Comparison of ENCODE assay signal across 13 cellular contexts in the genomic region with DNA sequence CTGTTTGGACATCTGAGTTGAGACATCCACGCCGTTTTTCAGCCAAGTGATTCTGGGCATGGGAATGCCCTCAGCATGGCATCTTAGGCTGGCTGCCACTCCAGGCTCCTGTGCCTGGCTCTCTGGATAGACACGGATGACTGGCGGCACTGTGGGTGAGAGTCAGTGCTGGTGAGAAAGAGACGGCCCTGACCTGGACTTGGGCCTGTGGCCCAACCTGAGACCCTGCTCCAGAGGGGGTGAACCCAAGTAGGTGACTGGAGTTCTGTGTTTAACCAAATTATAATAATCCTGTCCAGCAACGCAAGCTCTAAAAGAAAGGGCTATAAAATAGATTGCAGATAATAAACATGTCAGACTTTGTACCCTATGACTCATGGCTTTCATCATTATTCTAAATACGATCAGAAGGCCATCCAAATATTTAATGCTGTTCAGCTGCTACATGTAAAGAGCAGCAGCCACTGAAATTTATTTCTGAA.
DNase-seq lines count a peak whose midpoint lies in the region; ATAC-seq and TF ChIP-seq lines count a peak whose summit lies in the region.
"Had no signal": no experiment of that assay in that cellular context is flagged by ENCODE, and none has a peak within 500 bp of the region (broad histone marks: within the 10 kb centered on the region; RNA-seq: fewer than 3 reads in every experiment).

No MANE protein-coding gene starts in this region.

- BruUV-seq in A673 (replicated peaks; lab: Mats Ljungman, UMichigan) (no TSS peak), MCF 10A (replicated peaks; lab: Mats Ljungman, UMichigan) (no TSS peak)

- TF ChIP-seq CTCF in A673 (conservative IDR thresholded peaks at IDR 0.05; ENCODE audit: low read depth, low read length): no peak
- TF ChIP-seq CTCF in MCF 10A (IDR thresholded peaks at IDR 0.05; ENCODE audit: unreplicated experiment): no peak
- TF ChIP-seq CTCF in right lobe of liver (IDR thresholded peaks at IDR 0.05): no peak

- intact Hi-C loops in A673 (cut with micrococcal nuclease; ENCODE audit: unreplicated experiment) (no loop called here), MCF 10A (cut with micrococcal nuclease) (loop anchor here (2.0 kb wide), 1 partner anchor 19 kb away; no protein-coding TSS in a partner anchor), right lobe of liver (cut with DNase I) (no loop called here)

- H3K27me3 Mint-ChIP-seq in MCF 10A (ENCODE audit: insufficient read depth, unreplicated experiment): no peaks in the 10 kb centered on the region

- DNase-seq in A673 (ENCODE audit: low spot score) (peak; percentile 18), HuH-7 (ENCODE audit: low spot score) (peak; percentile 65), MCF 10A (ENCODE audit: unreplicated experiment) (peak; percentile 56), right lobe of liver (peak in 2 of 3 donors; percentile 63 to 69), NCI-H82 treated with DMSO at 0.1 percent for 48 hours (lab: John Stamatoyannopoulos, UW; ENCODE audit: unreplicated experiment) (no peak), HK-2 (ENCODE audit: unreplicated experiment) (no peak)
- DNase-seq: activated naive CD4-positive, alpha-beta T cell treated with Interleukin-2 at 50 U/mL for 16 hours; H9; NCI-H524 had no signal

- peak overlapping the region; percentile 69 for H3K27ac Mint-ChIP-seq in MCF 10A (ENCODE audit: low read depth, unreplicated experiment)
- H3K27ac Mint-ChIP-seq: H9 had no signal

- POLR2A ChIA-PET in A673 (lab: Charles Lee; ENCODE audit: low non-redundant PET) (no interaction called here), MCF 10A (lab: Yijun Ruan, JAX) (interaction anchor here (0.6 to 9.5 kb wide), 18 partner anchors 8 to 263 kb away, joined by 3 to 96 read pairs (median 4); no protein-coding TSS in a partner anchor)

- ATAC-seq in right lobe of liver (peak; percentile 67 to 91 (median 82)), GM19328 (IDR thresholded peaks at IDR 0.05; ENCODE audit: unreplicated experiment) (no peak), HG02610 (IDR thresholded peaks at IDR 0.05; ENCODE audit: unreplicated experiment) (no peak)

- H3K4me3 Mint-ChIP-seq in MCF 10A (ENCODE audit: unreplicated experiment): peak overlapping the region; percentile 23
- H3K4me3 Mint-ChIP-seq: H9 had no signal

- H3K4me1 ChIP-seq in A673 (ENCODE audit: insufficient read depth, low read length, poor library complexity, severe bottlenecking): no peaks in the 10 kb centered on the region
- peaks cover 0 to 6% (median 3%) of the 10 kb centered on the region in 4 donors for H3K4me1 ChIP-seq in right lobe of liver

- H3K36me3 ChIP-seq in A673 (ENCODE audit: insufficient read depth, low read length, poor library complexity, severe bottlenecking) (no peaks in the 10 kb centered on the region), right lobe of liver (no peaks in the 10 kb centered on the region)
- H3K36me3 ChIP-seq: cardiac muscle cell, vagina had no signal

- WGBS in right lobe of liver (ENCODE audit: insufficient coverage, low coverage, low lambda C conversion rate, missing lambda C conversion rate): 32% methylated on average over 7 of the region's 7 CpGs

- peaks cover 4% of the 10 kb centered on the region for H3K36me3 Mint-ChIP-seq in MCF 10A (ENCODE audit: insufficient read depth, unreplicated experiment)

- H3K4me3 ChIP-seq in A673 (ENCODE audit: low read depth, low read length, poor library complexity, severe bottlenecking): no peak overlapping the region
- H3K4me3 ChIP-seq in right lobe of liver: no peak overlapping the region
- H3K4me3 ChIP-seq: cardiac muscle cell, vagina had no signal

- no peak for TF ChIP-seq POLR2A in right lobe of liver (IDR thresholded peaks at IDR 0.05)

- H3K9me3 ChIP-seq in A673 (ENCODE audit: low read depth, low read length, poor library complexity, severe bottlenecking): no peaks in the 10 kb centered on the region
- H3K9me3 ChIP-seq in right lobe of liver: no peaks in the 10 kb centered on the region
- H3K9me3 ChIP-seq: vagina had no signal

- H3K27ac ChIP-seq in A673 (ENCODE audit: low read depth, low read length, poor library complexity, severe bottlenecking): no peak overlapping the region
- H3K27ac ChIP-seq in right lobe of liver: no peak overlapping the region
- H3K27ac ChIP-seq: cardiac muscle cell had no signal

- H3K27me3 ChIP-seq in A673 (replicated peaks; ENCODE audit: insufficient read depth, low read depth, low read length, poor library complexity) (no peaks in the 10 kb centered on the region), right lobe of liver (no peaks in the 10 kb centered on the region)
- H3K27me3 ChIP-seq: cardiac muscle cell, vagina had no signal

- CTCF ChIA-PET in A673 (lab: Charles Lee): no interaction called here
- CTCF ChIA-PET in MCF 10A (lab: Yijun Ruan, JAX): interaction anchor here (0.6 to 2.4 kb wide), 9 partner anchors 16 to 199 kb away, joined by 3 to 16 read pairs (median 3); no protein-coding TSS in a partner anchor

- no peaks in the 10 kb centered on the region for H3K9me3 Mint-ChIP-seq in MCF 10A (ENCODE audit: unreplicated experiment)
- H3K9me3 Mint-ChIP-seq: H9 had no signal

- H3K4me1 Mint-ChIP-seq in MCF 10A (ENCODE audit: insufficient read depth, unreplicated experiment): peaks cover 52% of the 10 kb centered on the region

Comparison
In these comparisons a context has a peak if more than half of its experiments do, and no peak if none do; other contexts are left out.
1. DNase-seq: peak in A673 (single experiment), HuH-7 (single experiment), MCF 10A (single experiment) and right lobe of liver (2 of 3); none in NCI-H82 treated with DMSO at 0.1 percent for 48 hours (single experiment) and HK-2 (single experiment).
2. ATAC-seq: peak in right lobe of liver (4 of 4); none in GM19328 (single experiment) and HG02610 (single experiment).